ENCODE assay signal across 31 cellular contexts in the genomic region with DNA sequence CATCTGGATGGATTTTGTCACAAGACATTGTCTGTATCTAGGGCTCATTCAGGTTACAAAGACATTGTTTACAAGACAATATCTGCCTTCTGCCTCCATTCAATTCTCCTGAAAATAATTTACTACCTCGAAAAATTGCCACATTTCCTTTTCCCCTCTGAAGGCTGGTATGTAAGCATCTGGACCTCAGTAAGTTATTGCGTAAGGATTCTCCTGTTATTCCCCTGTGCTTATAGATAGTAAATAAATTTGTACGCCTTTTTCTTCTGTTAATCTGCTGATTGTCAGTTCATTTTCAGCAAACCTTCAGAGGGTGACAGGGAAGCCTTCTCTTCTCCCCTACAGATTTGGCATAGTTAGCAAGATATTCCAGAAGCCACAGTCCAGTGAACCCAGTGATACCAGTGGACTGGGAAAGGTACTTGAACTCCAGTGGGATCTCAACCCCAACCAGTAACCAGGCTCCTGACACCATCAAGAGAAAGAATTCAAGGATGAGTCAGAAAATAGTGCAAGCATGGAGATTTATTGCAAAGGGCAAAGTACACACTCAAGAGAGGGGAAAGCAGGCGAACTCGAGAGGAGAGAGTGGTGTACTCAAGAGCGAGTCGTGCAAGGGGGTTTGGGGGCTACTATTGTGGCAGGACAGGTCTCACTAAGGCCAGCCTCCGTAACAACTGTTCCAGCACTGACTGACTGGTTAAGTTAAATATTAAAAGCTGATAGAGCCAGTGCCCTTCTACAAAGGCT.
DNase-seq lines count a peak whose midpoint lies in the region; ATAC-seq, FAIRE-seq and TF ChIP-seq lines count a peak whose summit lies in the region.
"Had no signal": no experiment of that assay in that cellular context is flagged by ENCODE, and none has a peak within 500 bp of the region (broad histone marks: within the 10 kb centered on the region; RNA-seq: fewer than 3 reads in every experiment).

No MANE protein-coding gene starts in this region.

- no peak overlapping the region for H3K4me2 ChIP-seq in SK-N-SH
- H3K4me2 ChIP-seq: KMS-11 had no signal

- POLR2A ChIA-PET in SK-N-SH (lab: Yijun Ruan, JAX), result no interaction called here

- DNase-seq in GM04503 (ENCODE audit: low read depth) (peak; percentile 17), NOMO-1 treated with DMSO at 0.1 percent for 48 hours (lab: John Stamatoyannopoulos, UW; ENCODE audit: unreplicated experiment) (peak; percentile 67), epithelial cell of proximal tubule (ENCODE audit: low read depth) (peak; percentile 30), progenitor cell of endocrine pancreas (ENCODE audit: low spot score, unreplicated experiment) (no peak), left colon (no peak), D721Med (ENCODE audit: insufficient read length, low spot score) (no peak), SK-N-SH (no peak)
- DNase-seq: activated CD4-positive, alpha-beta T cell treated with anti-CD3 and anti-CD28 coated beads, Interleukin-2, amount 10 ng/mL, durations not matched to agents 24 days and 14 days; activated effector memory CD4-positive, alpha-beta T cell treated with anti-CD3 and anti-CD28 coated beads, Interleukin-2, amount 50 U/mL, for 16 hours; activated T-cell treated with anti-CD3 and anti-CD28 coated beads, Interleukin-2, amount 50 U/mL, for 1 hour; aorta; caudate nucleus; dermis blood vessel endothelial cell; hippocampal formation; left lung; MV-4-11; NCI-H446; NCI-H748 treated with DMSO at 0.1 percent for 48 hours; ovary; substantia nigra; T-cell had no signal

- intact Hi-C loops in left colon (cut with DNase I, micrococcal nuclease), result no loop called here

- peaks cover 21% of the 10 kb centered on the region for H3K4me1 Mint-ChIP-seq in progenitor cell of endocrine pancreas (ENCODE audit: low read depth)
- H3K4me1 Mint-ChIP-seq: activated CD4-positive, alpha-beta T cell treated with anti-CD3 and anti-CD28 coated beads, Interleukin-2, amount 10 ng/mL, durations not matched to agents 24 days and 14 days; CD14-positive monocyte; memory B cell; stimulated activated memory B cell treated with anti-CD40 and anti-IgM and Interleukin-4, amounts not matched to agents 10 μg/mL and 1 μg/mL and 100 μg/mL, for 72 hours; T-cell had no signal

- TF ChIP-seq RAD21 in SK-N-SH (IDR thresholded peaks at IDR 0.05; ENCODE audit: low read length), result no peak

- no peaks in the 10 kb centered on the region for H3F3A ChIP-seq in SK-N-SH (replicated peaks; ENCODE audit: insufficient read depth)

- H3K9me3 ChIP-seq in SK-N-SH, result no peaks in the 10 kb centered on the region
- H3K9me3 ChIP-seq: ovary, SJCRH30 had no signal

- FAIRE-seq in D721Med (lab: Jason Lieb, UNC), result no peak
- FAIRE-seq: endometrium had no signal

- CTCF ChIA-PET in SK-N-SH (lab: Yijun Ruan, JAX), result no interaction called here

- H4K20me1 ChIP-seq in SK-N-SH (ENCODE audit: insufficient read depth), result no peaks in the 10 kb centered on the region

- H3K9me2 ChIP-seq in SK-N-SH, result no peaks in the 10 kb centered on the region

- H3K4me3 ChIP-seq in epithelial cell of proximal tubule (ENCODE audit: low read depth, low read length) (no peak overlapping the region), SK-N-SH (ENCODE audit: low read depth in 2 of 2, low read length in 1 of 2) (no peak overlapping the region)
- H3K4me3 ChIP-seq: left lung, ovary, SJCRH30, skin epidermis had no signal

- no peak for ATAC-seq in left colon
- ATAC-seq: left lung; stimulated activated memory B cell treated with anti-CD40 and anti-IgM and Interleukin-4, amounts not matched to agents 10 μg/mL and 1 μg/mL and 100 μg/mL, for 72 hours; T-cell; WTC11 had no signal

- H3K27me3 ChIP-seq in SK-N-SH (ENCODE audit: insufficient read depth), result no peaks in the 10 kb centered on the region
- H3K27me3 ChIP-seq: left lung, ovary, SJCRH30 had no signal

- no peak overlapping the region for H2AFZ ChIP-seq in SK-N-SH (ENCODE audit: low read depth)

- TF ChIP-seq EP300 in SK-N-SH (IDR thresholded peaks at IDR 0.05; ENCODE audit: borderline replicate concordance in 1 of 2, low read depth in 1 of 2, low read length in 1 of 2), result no peak

- H3K4me3 Mint-ChIP-seq in progenitor cell of endocrine pancreas (ENCODE audit: low read depth), result no peak overlapping the region
- H3K4me3 Mint-ChIP-seq: activated CD4-positive, alpha-beta T cell treated with anti-CD3 and anti-CD28 coated beads, Interleukin-2, amount 10 ng/mL, durations not matched to agents 24 days and 14 days; activated naive CD8-positive, alpha-beta T cell; CD14-positive monocyte; memory B cell; stimulated activated memory B cell treated with anti-CD40 and anti-IgM and Interleukin-4, amounts not matched to agents 10 μg/mL and 1 μg/mL and 100 μg/mL, for 72 hours; T-cell; type B pancreatic cell; WTC11 had no signal

- no peaks in the 10 kb centered on the region for H3K36me3 ChIP-seq in SK-N-SH (replicated peaks in 1 of 2; ENCODE audit: control insufficient read depth in 1 of 2, insufficient read depth in 2 of 2, low read length in 1 of 2)
- H3K36me3 ChIP-seq: left lung, ovary, SJCRH30 had no signal

- H3K36me3 Mint-ChIP-seq in progenitor cell of endocrine pancreas (ENCODE audit: insufficient read depth), result peaks cover 1% of the 10 kb centered on the region
- H3K36me3 Mint-ChIP-seq: activated naive CD8-positive, alpha-beta T cell; CD14-positive monocyte; memory B cell; stimulated activated memory B cell treated with anti-CD40 and anti-IgM and Interleukin-4, amounts not matched to agents 10 μg/mL and 1 μg/mL and 100 μg/mL, for 72 hours; T-cell had no signal

- peak overlapping the region; percentile 79 for H3K27ac Mint-ChIP-seq in progenitor cell of endocrine pancreas
- H3K27ac Mint-ChIP-seq: activated CD4-positive, alpha-beta T cell treated with anti-CD3 and anti-CD28 coated beads, Interleukin-2, amount 10 ng/mL, durations not matched to agents 24 days and 14 days; activated naive CD8-positive, alpha-beta T cell; CD14-positive monocyte; memory B cell; stimulated activated memory B cell treated with anti-CD40 and anti-IgM and Interleukin-4, amounts not matched to agents 10 μg/mL and 1 μg/mL and 100 μg/mL, for 72 hours; T-cell; type B pancreatic cell; WTC11 had no signal

- H3K79me2 ChIP-seq in SK-N-SH (ENCODE audit: insufficient read depth), result no peaks in the 10 kb centered on the region

- peaks cover 18% of the 10 kb centered on the region for H3K9me3 Mint-ChIP-seq in progenitor cell of endocrine pancreas (ENCODE audit: low read depth)
- H3K9me3 Mint-ChIP-seq: activated CD4-positive, alpha-beta T cell treated with anti-CD3 and anti-CD28 coated beads, Interleukin-2, amount 10 ng/mL, durations not matched to agents 24 days and 14 days; memory B cell had no signal

- no peak for TF ChIP-seq CTCF in epithelial cell of proximal tubule (conservative IDR thresholded peaks at IDR 0.05; ENCODE audit: low read depth, low read length)
- TF ChIP-seq CTCF in progenitor cell of endocrine pancreas (IDR thresholded peaks at IDR 0.05; ENCODE audit: unreplicated experiment), result no peak
- no peak for TF ChIP-seq CTCF in D721Med (IDR thresholded peaks at IDR 0.05; ENCODE audit: insufficient read depth, missing control alignments)
- no peak for TF ChIP-seq CTCF in SK-N-SH (IDR thresholded peaks at IDR 0.05)

- H3K27me3 Mint-ChIP-seq in progenitor cell of endocrine pancreas, result no peaks in the 10 kb centered on the region
- H3K27me3 Mint-ChIP-seq: activated CD4-positive, alpha-beta T cell treated with anti-CD3 and anti-CD28 coated beads, Interleukin-2, amount 10 ng/mL, durations not matched to agents 24 days and 14 days; activated naive CD8-positive, alpha-beta T cell; memory B cell; stimulated activated memory B cell treated with anti-CD40 and anti-IgM and Interleukin-4, amounts not matched to agents 10 μg/mL and 1 μg/mL and 100 μg/mL, for 72 hours; T-cell had no signal

- no peak overlapping the region for H3K9ac ChIP-seq in SK-N-SH
- H3K9ac ChIP-seq: KMS-11 had no signal

- H3K4me1 ChIP-seq in SK-N-SH (ENCODE audit: control insufficient read depth in 1 of 2, insufficient read depth in 2 of 2, low read depth in 1 of 2, low read length in 1 of 2), result no peaks in the 10 kb centered on the region
- H3K4me1 ChIP-seq: left lung, SJCRH30 had no signal

- 44% methylated on average over 8 of the region's 8 CpGs for WGBS in SK-N-SH (ENCODE audit: low lambda C conversion rate)

- no peak overlapping the region for H3K27ac ChIP-seq in SK-N-SH (ENCODE audit: low read depth in 2 of 2, low read length in 1 of 2)
- H3K27ac ChIP-seq: KMS-11, left lung, ovary, SJCRH30, skin epidermis had no signal

TF ChIP-seq in SK-N-SH, 30 proteins besides CTCF, POLR2A, EP300 and RAD21 (continues in another document):
- TF ChIP-seq RXRA (IDR thresholded peaks at IDR 0.05; ENCODE audit: borderline replicate concordance, low read depth) (no peak), TAF1 (IDR thresholded peaks at IDR 0.05; ENCODE audit: borderline replicate concordance, low read depth, low read length) (no peak), FOXM1 (IDR thresholded peaks at IDR 0.05; ENCODE audit: low read depth) (no peak), TEAD4 (IDR thresholded peaks at IDR 0.05; ENCODE audit: borderline replicate concordance, insufficient read depth) (no peak), FOSL2 (IDR thresholded peaks at IDR 0.05; ENCODE audit: borderline replicate concordance, low read depth) (no peak), NFIC (IDR thresholded peaks at IDR 0.05; ENCODE audit: borderline replicate concordance) (no peak), NRF1 (IDR thresholded peaks at IDR 0.05; ENCODE audit: low read depth, low read length) (no peak), MXI1 (IDR thresholded peaks at IDR 0.05; ENCODE audit: low read depth, low read length) (no peak), GATA2 (CRISPR knock-in tag; IDR thresholded peaks at IDR 0.05) (no peak)
- TF ChIP-seq, protein P1, sequence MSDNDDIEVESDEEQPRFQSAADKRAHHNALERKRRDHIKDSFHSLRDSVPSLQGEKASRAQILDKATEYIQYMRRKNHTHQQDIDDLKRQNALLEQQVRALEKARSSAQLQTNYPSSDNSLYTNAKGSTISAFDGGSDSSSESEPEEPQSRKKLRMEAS (IDR thresholded peaks at IDR 0.05; ENCODE audit: low read depth), result no peak
- TF ChIP-seq, protein P2, sequence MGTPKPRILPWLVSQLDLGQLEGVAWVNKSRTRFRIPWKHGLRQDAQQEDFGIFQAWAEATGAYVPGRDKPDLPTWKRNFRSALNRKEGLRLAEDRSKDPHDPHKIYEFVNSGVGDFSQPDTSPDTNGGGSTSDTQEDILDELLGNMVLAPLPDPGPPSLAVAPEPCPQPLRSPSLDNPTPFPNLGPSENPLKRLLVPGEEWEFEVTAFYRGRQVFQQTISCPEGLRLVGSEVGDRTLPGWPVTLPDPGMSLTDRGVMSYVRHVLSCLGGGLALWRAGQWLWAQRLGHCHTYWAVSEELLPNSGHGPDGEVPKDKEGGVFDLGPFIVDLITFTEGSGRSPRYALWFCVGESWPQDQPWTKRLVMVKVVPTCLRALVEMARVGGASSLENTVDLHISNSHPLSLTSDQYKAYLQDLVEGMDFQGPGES (IDR thresholded peaks at IDR 0.05; ENCODE audit: low read depth, low read length), result no peak

Comparison
In these comparisons a context has a peak if more than half of its experiments do, and no peak if none do; other contexts are left out.
1. DNase-seq: peak in GM04503 (single experiment), NOMO-1 treated with DMSO at 0.1 percent for 48 hours (single experiment) and epithelial cell of proximal tubule (single experiment); none in progenitor cell of endocrine pancreas (single experiment), left colon (0 of 2), D721Med (single experiment) and SK-N-SH (single experiment).